ENCODE assay signal across 29 cellular contexts in genomic region chr4:143099693-143100092, GRCh38.
"Had no signal": no experiment of that assay in that cellular context is flagged by ENCODE, and none has a peak within 500 bp of the region (broad histone marks: within the 10 kb centered on the region; RNA-seq: fewer than 3 reads in every experiment).

No MANE protein-coding gene starts in this region.

- H3K27ac ChIP-seq: adrenal gland, colonic mucosa, epithelial cell of prostate had no signal

- H3K9me3 ChIP-seq: adrenal gland, colonic mucosa had no signal

- H3K27me3 ChIP-seq: adrenal gland, colonic mucosa had no signal

- ATAC-seq: activated CD4-positive, alpha-beta T cell treated with anti-CD3 and anti-CD28 coated beads for 36 hours; activated CD8-positive, alpha-beta memory T cell treated with anti-CD3 and anti-CD28 coated beads, Interleukin-2, amount 10 ng/mL, durations not matched to agents 7 days and 5 days; activated CD8-positive, alpha-beta T cell treated with anti-CD3 and anti-CD28 coated beads, Interleukin-2, amount 10 ng/mL, durations not matched to agents 7 days and 5 days; activated naive CD8-positive, alpha-beta T cell treated with anti-CD3 and anti-CD28 coated beads, Interleukin-2, amount 50 U/mL, for 24 hours; esophagus mucosa had no signal

- DNase-seq: activated CD4-positive, alpha-beta memory T cell treated with anti-CD3 and anti-CD28 coated beads for 36 hours; activated CD4-positive, alpha-beta T cell treated with anti-CD3 and anti-CD28 coated beads for 36 hours; activated CD4-positive, alpha-beta T cell treated with anti-CD3 and anti-CD28 coated beads, Interleukin-2, amount 10 ng/mL, durations not matched to agents 24 days and 14 days; activated CD4-positive, CD25-positive, alpha-beta regulatory T cell; activated CD4-positive, CD25-positive, alpha-beta regulatory T cell treated with anti-CD3 and anti-CD28 coated beads, Interleukin-2, amount 50 U/mL, for 72 hours; activated CD8-positive, alpha-beta memory T cell treated with anti-CD3 and anti-CD28 coated beads, Interleukin-2, amount 10 ng/mL, durations not matched to agents 7 days and 5 days; activated CD8-positive, alpha-beta memory T cell treated with anti-CD3 and anti-CD28 coated beads, Interleukin-2, amount 50 U/mL, for 4 hours; activated CD8-positive, alpha-beta T cell treated with anti-CD3 and anti-CD28 coated beads, Interleukin-2, amount 10 ng/mL, durations not matched to agents 7 days and 5 days; activated effector memory CD4-positive, alpha-beta T cell treated with anti-CD3 and anti-CD28 coated beads, Interleukin-2, amount 50 U/mL, for 16 hours; activated naive CD4-positive, alpha-beta T cell treated with anti-CD3 and anti-CD28 coated beads for 36 hours; activated naive CD8-positive, alpha-beta T cell treated with anti-CD3 and anti-CD28 coated beads for 36 hours; activated naive CD8-positive, alpha-beta T cell treated with anti-CD3 and anti-CD28 coated beads, Interleukin-2, amount 50 U/mL, for 24 hours; activated T-cell treated with anti-CD3 and anti-CD28 coated beads, Interleukin-2, amount 50 U/mL, for 1 hour; activated T-cell treated with anti-CD3 and anti-CD28 coated beads, Interleukin-2, amount 50 U/mL, for 48 hours; adrenal gland; amygdala; aorta; central memory CD4-positive, alpha-beta T cell; cerebellar nuclear complex; colonic mucosa; effector CD8-positive, alpha-beta T cell; foreskin fibroblast; head of caudate nucleus; T-helper 2 cell had no signal

- FAIRE-seq: endometrium, endothelial cell of umbilical vein, frontal cortex had no signal

- H3K36me3 ChIP-seq: adrenal gland, colonic mucosa had no signal

- H3K4me1 ChIP-seq: adrenal gland, colonic mucosa had no signal

- H3K4me3 ChIP-seq: adrenal gland, colonic mucosa had no signal
